ENCODE assay signal across 9 cellular contexts in the genomic region with DNA sequence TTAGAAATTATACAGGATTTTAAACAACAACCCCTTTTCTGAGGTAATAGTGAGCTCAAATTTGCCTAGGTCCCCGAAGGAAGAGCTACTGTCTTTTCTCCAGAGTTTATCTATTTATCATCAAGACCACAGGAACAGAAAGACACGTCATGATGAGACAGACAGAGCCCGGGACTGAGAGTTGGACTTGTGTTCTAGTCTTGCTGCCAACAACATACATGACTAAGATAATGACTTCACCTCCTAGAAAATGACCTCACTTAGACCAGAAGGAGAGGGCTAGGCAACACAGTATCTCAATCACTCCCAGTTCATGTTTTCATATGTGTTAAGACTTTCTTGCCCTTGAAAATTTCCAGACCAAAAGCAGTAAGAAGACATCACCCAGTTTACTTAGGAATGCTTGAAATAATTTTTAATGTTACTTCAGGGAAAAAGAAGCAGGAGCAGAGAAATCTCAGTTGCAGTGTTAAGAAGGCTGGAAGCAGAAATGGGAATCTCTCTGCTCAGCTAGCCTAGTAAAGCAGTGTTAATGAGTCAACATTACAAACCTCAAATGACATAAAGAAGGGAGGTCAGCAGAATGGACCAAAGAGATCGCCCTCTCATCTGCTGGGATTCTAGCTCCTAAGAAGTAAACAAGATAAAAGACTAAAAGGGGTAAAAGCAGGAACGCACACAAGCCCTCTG. TPM values are rescaled to one million over a fixed set of nuclear protein-coding genes. Genes with fewer than 3 reads are reported as not detected.
DNase-seq lines count a peak whose midpoint lies in the region; ATAC-seq and TF ChIP-seq lines count a peak whose summit lies in the region.
"Had no signal": no experiment of that assay in that cellular context is flagged by ENCODE, and none has a peak within 500 bp of the region (broad histone marks: within the 10 kb centered on the region; RNA-seq: fewer than 3 reads in every experiment).

No MANE protein-coding gene starts in this region.

- peaks cover 99% of the 10 kb centered on the region for H3K4me1 Mint-ChIP-seq in nephron progenitor cell
- no peaks in the 10 kb centered on the region for H3K4me1 Mint-ChIP-seq in activated CD8-positive, alpha-beta memory T cell treated with anti-CD3 and anti-CD28 coated beads, Interleukin-2, amount 10 ng/mL, durations not matched to agents 7 days and 5 days
- no peaks in the 10 kb centered on the region for H3K4me1 Mint-ChIP-seq in activated CD4-positive, alpha-beta memory T cell treated with anti-CD3 and anti-CD28 coated beads, Interleukin-2, amount 10 ng/mL, durations not matched to agents 7 days and 5 days

- H3K27ac ChIP-seq in duodenal mucosa (ENCODE audit: low read depth, low read length): peak overlapping the region; percentile 54

- TF ChIP-seq CTCF in BJ (IDR thresholded peaks at IDR 0.05; ENCODE audit: insufficient read depth, low read depth, low read length) (no peak), nephron progenitor cell (IDR thresholded peaks at IDR 0.05) (no peak)

- no peaks in the 10 kb centered on the region for H3K27me3 Mint-ChIP-seq in nephron progenitor cell (ENCODE audit: low read depth, poor library complexity)
- H3K27me3 Mint-ChIP-seq in activated CD8-positive, alpha-beta memory T cell treated with anti-CD3 and anti-CD28 coated beads, Interleukin-2, amount 10 ng/mL, durations not matched to agents 7 days and 5 days: no peaks in the 10 kb centered on the region
- no peaks in the 10 kb centered on the region for H3K27me3 Mint-ChIP-seq in activated CD4-positive, alpha-beta memory T cell treated with anti-CD3 and anti-CD28 coated beads, Interleukin-2, amount 10 ng/mL, durations not matched to agents 7 days and 5 days

- no peaks in the 10 kb centered on the region for H3K9me3 ChIP-seq in duodenal mucosa (ENCODE audit: control insufficient read depth in 1 of 2, low read length in 2 of 2)

- H3K4me1 ChIP-seq in duodenal mucosa (ENCODE audit: control insufficient read depth in 1 of 2, insufficient read depth in 2 of 2, low read length in 2 of 2): no peaks in the 10 kb centered on the region

- intact Hi-C loops in posterior cingulate gyrus (cut with DNase I): no loop called here

- CTCF ChIA-PET in BJ (lab: Yijun Ruan, JAX): interaction anchor here (0.8 to 1.1 kb wide), 2 partner anchors 22 to 99 kb away, joined by 3 read pairs; no protein-coding TSS in a partner anchor
- CTCF ChIA-PET in activated CD8-positive, alpha-beta memory T cell treated with anti-CD3 and anti-CD28 coated beads, Interleukin-2, amount 10 ng/mL, durations not matched to agents 7 days and 5 days (lab: Charles Lee): no interaction called here
- CTCF ChIA-PET in activated CD4-positive, alpha-beta memory T cell treated with anti-CD3 and anti-CD28 coated beads, Interleukin-2, amount 10 ng/mL, durations not matched to agents 7 days and 5 days (lab: Charles Lee): no interaction called here

- no peak for ATAC-seq in activated CD4-positive, CD25-positive, alpha-beta regulatory T cell treated with anti-CD3 and anti-CD28 coated beads, Interleukin-2, amount 50 U/mL, for 24 hours
- ATAC-seq in activated CD8-positive, alpha-beta memory T cell treated with anti-CD3 and anti-CD28 coated beads, Interleukin-2, amount 10 ng/mL, durations not matched to agents 7 days and 5 days: no peak

- no peaks in the 10 kb centered on the region for H3K9me3 Mint-ChIP-seq in nephron progenitor cell
- no peaks in the 10 kb centered on the region for H3K9me3 Mint-ChIP-seq in activated CD8-positive, alpha-beta memory T cell treated with anti-CD3 and anti-CD28 coated beads, Interleukin-2, amount 10 ng/mL, durations not matched to agents 7 days and 5 days (ENCODE audit: low read depth)
- H3K9me3 Mint-ChIP-seq in activated CD4-positive, alpha-beta memory T cell treated with anti-CD3 and anti-CD28 coated beads, Interleukin-2, amount 10 ng/mL, durations not matched to agents 7 days and 5 days: no peaks in the 10 kb centered on the region

- H3K36me3 ChIP-seq in BJ (ENCODE audit: control insufficient read depth, insufficient read depth, low read length): no peaks in the 10 kb centered on the region
- no peaks in the 10 kb centered on the region for H3K36me3 ChIP-seq in duodenal mucosa (ENCODE audit: control insufficient read depth in 1 of 2, insufficient read depth in 2 of 2, low read length in 2 of 2)

- H3K4me3 Mint-ChIP-seq in nephron progenitor cell: peak overlapping the region; percentile 13
- no peak overlapping the region for H3K4me3 Mint-ChIP-seq in activated CD8-positive, alpha-beta memory T cell treated with anti-CD3 and anti-CD28 coated beads, Interleukin-2, amount 10 ng/mL, durations not matched to agents 7 days and 5 days
- H3K4me3 Mint-ChIP-seq in activated CD4-positive, alpha-beta memory T cell treated with anti-CD3 and anti-CD28 coated beads, Interleukin-2, amount 10 ng/mL, durations not matched to agents 7 days and 5 days: no peak overlapping the region

- no peaks in the 10 kb centered on the region for H3K36me3 Mint-ChIP-seq in nephron progenitor cell (ENCODE audit: low read depth)
- H3K36me3 Mint-ChIP-seq in activated CD8-positive, alpha-beta memory T cell treated with anti-CD3 and anti-CD28 coated beads, Interleukin-2, amount 10 ng/mL, durations not matched to agents 7 days and 5 days: no peaks in the 10 kb centered on the region
- H3K36me3 Mint-ChIP-seq in activated CD4-positive, alpha-beta memory T cell treated with anti-CD3 and anti-CD28 coated beads, Interleukin-2, amount 10 ng/mL, durations not matched to agents 7 days and 5 days (ENCODE audit: low read depth): no peaks in the 10 kb centered on the region

- peak overlapping the region; percentile 95 for H3K27ac Mint-ChIP-seq in nephron progenitor cell
- H3K27ac Mint-ChIP-seq in activated CD8-positive, alpha-beta memory T cell treated with anti-CD3 and anti-CD28 coated beads, Interleukin-2, amount 10 ng/mL, durations not matched to agents 7 days and 5 days: no peak overlapping the region
- no peak overlapping the region for H3K27ac Mint-ChIP-seq in activated CD4-positive, alpha-beta memory T cell treated with anti-CD3 and anti-CD28 coated beads, Interleukin-2, amount 10 ng/mL, durations not matched to agents 7 days and 5 days

- H3K27me3 ChIP-seq in BJ (ENCODE audit: control insufficient read depth, insufficient read depth, low read length) (no peaks in the 10 kb centered on the region), duodenal mucosa (ENCODE audit: control insufficient read depth in 1 of 2, insufficient read depth in 2 of 2, low read length in 2 of 2) (no peaks in the 10 kb centered on the region)

- H3K4me3 ChIP-seq in BJ (ENCODE audit: low read depth, low read length) (no peak overlapping the region), duodenal mucosa (ENCODE audit: low read depth in 1 of 2, low read length in 2 of 2) (no peak overlapping the region)

- peak; percentile 86 for DNase-seq in BJ (ENCODE audit: low read depth)
- DNase-seq in NCI-H1092 (lab: John Stamatoyannopoulos, UW): peak; percentile 2
- DNase-seq in nephron progenitor cell: no peak
- no peak for DNase-seq in posterior cingulate gyrus
- DNase-seq in activated CD8-positive, alpha-beta memory T cell treated with anti-CD3 and anti-CD28 coated beads, Interleukin-2, amount 10 ng/mL, durations not matched to agents 7 days and 5 days: no peak
- no peak for DNase-seq in activated CD4-positive, alpha-beta memory T cell treated with anti-CD3 and anti-CD28 coated beads, Interleukin-2, amount 10 ng/mL, durations not matched to agents 7 days and 5 days
- DNase-seq: activated CD4-positive, alpha-beta T cell treated with anti-CD3 and anti-CD28 coated beads for 48 hours had no signal

- no peak overlapping the region for H3K9ac ChIP-seq in duodenal mucosa (ENCODE audit: low read depth in 1 of 2, low read length in 2 of 2)

- POLR2A ChIA-PET in BJ (lab: Charles Lee): interaction anchor here (0.6 kb wide), 1 partner anchor 81 kb away, joined by 4 read pairs; no protein-coding TSS in a partner anchor
- POLR2A ChIA-PET in activated CD4-positive, alpha-beta memory T cell treated with anti-CD3 and anti-CD28 coated beads, Interleukin-2, amount 10 ng/mL, durations not matched to agents 7 days and 5 days (lab: Charles Lee): no interaction called here

RNA-seq across cellular contexts. Expression of gene PDGFC, which starts 24.9 kb away (rescaled TPM):
- 22.4 and 35.5 TPM in 2 replicates for polyA plus RNA-seq in BJ (2011; rRNA removed)
- polyA minus RNA-seq in BJ (2011; rRNA and poly(A)+ RNA removed): 34.0 and 40.9 TPM in 2 replicates
- not detected for total RNA-seq in activated CD8-positive, alpha-beta memory T cell treated with anti-CD3 and anti-CD28 coated beads, Interleukin-2, amount 10 ng/mL, durations not matched to agents 7 days and 5 days
- total RNA-seq in activated CD4-positive, alpha-beta memory T cell treated with anti-CD3 and anti-CD28 coated beads, Interleukin-2, amount 10 ng/mL, durations not matched to agents 7 days and 5 days: not detected

Comparison
In these comparisons a context has a peak if more than half of its experiments do, and no peak if none do; other contexts are left out.
1. DNase-seq: peak in BJ (single experiment) and NCI-H1092 (single experiment); none in nephron progenitor cell (single experiment), posterior cingulate gyrus (0 of 10), activated CD8-positive, alpha-beta memory T cell treated with anti-CD3 and anti-CD28 coated beads, Interleukin-2, amount 10 ng/mL, durations not matched to agents 7 days and 5 days (single experiment) and activated CD4-positive, alpha-beta memory T cell treated with anti-CD3 and anti-CD28 coated beads, Interleukin-2, amount 10 ng/mL, durations not matched to agents 7 days and 5 days (single experiment).